In genomic region chr11:27445625-27446024, GRCh38 we compare ENCODE assay signal across 1 cellular context.
TF ChIP-seq lines count a peak whose summit lies in the region.

No MANE protein-coding gene starts in this region.

TF ChIP-seq in neural cell, 6 proteins besides CTCF, POLR2A, EP300 and RAD21 (continued from another document):
- TF ChIP-seq EZH2 (IDR thresholded peaks at IDR 0.05; ENCODE audit: borderline replicate concordance, insufficient read depth, low read length, poor library complexity, severe bottlenecking) (no peak), TAF1 (IDR thresholded peaks at IDR 0.05; ENCODE audit: low read depth) (no peak)
